Comparison of ENCODE assay signal across 22 cellular contexts in the genomic region with DNA sequence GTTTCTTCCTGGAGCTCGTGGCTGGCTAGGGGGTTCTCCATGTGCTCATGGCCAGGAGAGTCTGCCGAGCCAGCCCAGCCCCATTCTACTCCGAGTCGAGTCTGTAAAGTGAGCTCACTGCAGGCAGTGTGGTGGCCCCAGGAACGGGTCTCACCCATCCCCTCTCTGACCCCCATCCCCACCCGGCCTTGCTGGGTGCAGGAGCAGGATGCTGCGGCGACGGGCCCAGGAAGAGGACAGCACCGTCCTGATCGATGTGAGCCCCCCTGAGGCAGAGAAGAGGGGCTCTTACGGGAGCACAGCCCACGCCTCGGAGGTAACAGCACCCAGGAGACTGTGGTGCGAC.
"Had no signal": no experiment of that assay in that cellular context is flagged by ENCODE, and none has a peak within 500 bp of the region (broad histone marks: within the 10 kb centered on the region; RNA-seq: fewer than 3 reads in every experiment).

No MANE protein-coding gene starts in this region.

- H3K36me3 ChIP-seq: gastroesophageal sphincter, ovary, stomach, thyroid gland had no signal

- H3K4me3 ChIP-seq: gastroesophageal sphincter, lung, ovary, skin epidermis, thyroid gland had no signal

- DNase-seq: activated CD4-positive, alpha-beta T cell treated with anti-CD3 and anti-CD28 coated beads for 48 hours; activated CD4-positive, alpha-beta T cell treated with anti-CD3 and anti-CD28 coated beads, Interleukin-2, amount 50 U/mL, for 48 hours; activated CD8-positive, alpha-beta memory T cell treated with anti-CD3 and anti-CD28 coated beads for 24 hours; activated effector memory CD4-positive, alpha-beta T cell treated with Interleukin-2 at 50 U/mL for 16 hours; activated naive CD4-positive, alpha-beta T cell treated with Interleukin-2 at 50 U/mL for 16 hours; anterior cingulate cortex; dermis blood vessel endothelial cell; effector CD4-positive, alpha-beta T cell; hippocampal formation; immature natural killer cell; kidney glomerular epithelial cell; mesendoderm; nephron progenitor cell; retina; stimulated activated CD4-positive, alpha-beta T cell treated with anti-CD3 and anti-CD28 coated beads, Interleukin-12 subunit alpha, Interleukin-12 subunit beta, amount 100 ng/mL, for 4 hours; stimulated activated CD4-positive, alpha-beta T cell treated with anti-CD3 and anti-CD28 coated beads, Interleukin-4, amount 100 ng/mL, for 1 hour; stomach; thyroid gland had no signal

- H3K27ac ChIP-seq: gastroesophageal sphincter, ovary, skin epidermis, thyroid gland had no signal

- H3K27me3 ChIP-seq: ovary, thyroid gland had no signal

- H3K4me1 ChIP-seq: gastroesophageal sphincter, thyroid gland had no signal

- H3K9me3 ChIP-seq: gastroesophageal sphincter, ovary, stomach, thyroid gland had no signal
